10 cellular contexts compared by ENCODE assay signal in genomic region chr6:5672581-5673011, GRCh38.
DNase-seq lines count a peak whose midpoint lies in the region; ATAC-seq and TF ChIP-seq lines count a peak whose summit lies in the region.
"Had no signal": no experiment of that assay in that cellular context is flagged by ENCODE, and none has a peak within 500 bp of the region (broad histone marks: within the 10 kb centered on the region; RNA-seq: fewer than 3 reads in every experiment).

No MANE protein-coding gene starts in this region.

- no peak overlapping the region for H3K23ac ChIP-seq in mesenchymal stem cell (ENCODE audit: low read length in 2 of 2)

- DNase-seq in cardiac fibroblast (ENCODE audit: low read depth in 2 of 2), result peak; percentile 82 to 91
- peak; percentile 93 for DNase-seq in mesenchymal stem cell
- no peak for DNase-seq in NCI-H510A treated with DMSO at 0.1 percent for 48 hours (lab: John Stamatoyannopoulos, UW)
- DNase-seq in DMS53 treated with DMSO at 0.1 percent for 48 hours (lab: John Stamatoyannopoulos, UW; ENCODE audit: unreplicated experiment), result no peak
- DNase-seq: naive thymus-derived CD8-positive, alpha-beta T cell had no signal

- H3K79me1 ChIP-seq in mesenchymal stem cell (replicated peaks; ENCODE audit: low read length, poor library complexity, severe bottlenecking), result peaks cover 2% of the 10 kb centered on the region

- H4K8ac ChIP-seq in mesenchymal stem cell (ENCODE audit: low read length), result no peak overlapping the region

- ATAC-seq in GM21737 (IDR thresholded peaks at IDR 0.05; ENCODE audit: unreplicated experiment), result no peak
- ATAC-seq in GM21515 (IDR thresholded peaks at IDR 0.05; ENCODE audit: unreplicated experiment), result no peak
- ATAC-seq: HCT116; naive thymus-derived CD8-positive, alpha-beta T cell had no signal

- peak overlapping the region; percentile 31 to 77 for H3K18ac ChIP-seq in mesenchymal stem cell (ENCODE audit: low read depth in 1 of 2, low read length in 2 of 2)

- H2BK120ac ChIP-seq in mesenchymal stem cell (ENCODE audit: low read depth, low read length), result peak overlapping the region; percentile 40

- H2AFZ ChIP-seq in ACC112 (ENCODE audit: low read length, unreplicated experiment) (no peak overlapping the region), mesenchymal stem cell (ENCODE audit: low read depth, low read length) (no peak overlapping the region)

- no peaks in the 10 kb centered on the region for H3K9me3 ChIP-seq in HUES6 (ENCODE audit: control insufficient read depth, insufficient read depth, low read depth, low read length)
- H3K9me3 ChIP-seq in mesenchymal stem cell (ENCODE audit: control insufficient read depth, low read length), result no peaks in the 10 kb centered on the region

- H3K4ac ChIP-seq in mesenchymal stem cell (ENCODE audit: low read depth in 1 of 2, low read length in 2 of 2), result peak overlapping the region in 1 of 2 experiments; percentile 81

- H4K91ac ChIP-seq in mesenchymal stem cell (ENCODE audit: low read length), result no peak overlapping the region

- H3K4me3 ChIP-seq in ACC112 (ENCODE audit: low read depth, low read length) (no peak overlapping the region; the same call in 1 of the 2 replicates), HUES6 (ENCODE audit: low read depth, low read length) (no peak overlapping the region), cardiac fibroblast (replicated peaks in 1 of 2; ENCODE audit: low read depth in 2 of 2, low read length in 2 of 2) (no peak overlapping the region), mesenchymal stem cell (ENCODE audit: insufficient read depth in 1 of 2, low read depth in 1 of 2, low read length in 2 of 2) (peak overlapping the region in 1 of 2 experiments; percentile 55)

- H3K4me1 ChIP-seq in ACC112 (ENCODE audit: control insufficient read depth, insufficient read depth, low read length, unreplicated experiment), result peaks cover 27% of the 10 kb centered on the region
- peaks cover 28% of the 10 kb centered on the region for H3K4me1 ChIP-seq in HUES6 (ENCODE audit: control insufficient read depth, insufficient read depth, low read length)
- H3K4me1 ChIP-seq in mesenchymal stem cell (ENCODE audit: control insufficient read depth, insufficient read depth, low read depth, low read length), result peaks cover 5% of the 10 kb centered on the region

- H3K79me2 ChIP-seq in ACC112 (ENCODE audit: control insufficient read depth, insufficient read depth, low read length, unreplicated experiment), result no peaks in the 10 kb centered on the region

- no peak overlapping the region for H3K14ac ChIP-seq in mesenchymal stem cell (ENCODE audit: low read length in 2 of 2)

- H3K27me3 ChIP-seq in ACC112 (ENCODE audit: insufficient read depth, low read length) (no peaks in the 10 kb centered on the region), HUES6 (ENCODE audit: control insufficient read depth, insufficient read depth, low read length) (no peaks in the 10 kb centered on the region), mesenchymal stem cell (ENCODE audit: control insufficient read depth in 1 of 2, insufficient read depth in 1 of 2, low read length in 2 of 2) (no peaks in the 10 kb centered on the region)

- H3K4me2 ChIP-seq in mesenchymal stem cell (ENCODE audit: low read length, poor library complexity, severe bottlenecking), result no peak overlapping the region

- 0% methylated on average over 3 of the region's 3 CpGs for WGBS in mesenchymal stem cell

- peak overlapping the region in 1 of 2 experiments; percentile 96 for H2BK12ac ChIP-seq in mesenchymal stem cell (ENCODE audit: low read length in 2 of 2)

- H3K36me3 ChIP-seq in ACC112 (ENCODE audit: insufficient read depth, low read length) (no peaks in the 10 kb centered on the region), HUES6 (ENCODE audit: control insufficient read depth, insufficient read depth, low read length) (no peaks in the 10 kb centered on the region), mesenchymal stem cell (ENCODE audit: control insufficient read depth in 1 of 2, insufficient read depth in 2 of 2, low read depth in 1 of 2, low read length in 2 of 2) (no peaks in the 10 kb centered on the region)

- H2BK15ac ChIP-seq in mesenchymal stem cell (ENCODE audit: low read depth, poor library complexity, severe bottlenecking), result no peak overlapping the region

- H3K9ac ChIP-seq in HUES6 (ENCODE audit: low read length), result no peak overlapping the region
- H3K9ac ChIP-seq in mesenchymal stem cell (ENCODE audit: low read length), result peak overlapping the region; percentile 79

- H2BK5ac ChIP-seq in mesenchymal stem cell (ENCODE audit: low read depth, low read length, poor library complexity, severe bottlenecking), result no peak overlapping the region

- H2AK5ac ChIP-seq in mesenchymal stem cell (ENCODE audit: low read length, severe bottlenecking), result no peak overlapping the region

- peak overlapping the region; percentile 78 for H3K27ac ChIP-seq in ACC112 (ENCODE audit: low read depth, low read length)
- H3K27ac ChIP-seq in HUES6 (ENCODE audit: low read depth, low read length), result 0 out of 2 replicates have a peak overlapping the region, but pooled peaks have one; percentile 8
- no peak overlapping the region for H3K27ac ChIP-seq in mesenchymal stem cell (ENCODE audit: low read length, poor library complexity, severe bottlenecking)

- no peak for TF ChIP-seq CTCF in cardiac fibroblast (IDR thresholded peaks at IDR 0.05; ENCODE audit: low read depth, low read length)

Comparison
In these comparisons a context has a peak if more than half of its experiments do, and no peak if none do; other contexts are left out.
1. DNase-seq: peak in cardiac fibroblast (2 of 2) and mesenchymal stem cell (single experiment); none in NCI-H510A treated with DMSO at 0.1 percent for 48 hours (single experiment) and DMS53 treated with DMSO at 0.1 percent for 48 hours (single experiment).